In genomic region chr19:48741222-48741999, GRCh38 we compare ENCODE assay signal across 9 cellular contexts. TPM values are rescaled to one million over a fixed set of nuclear protein-coding genes. Genes with fewer than 3 reads are reported as not detected.
DNase-seq lines count a peak whose midpoint lies in the region; ATAC-seq and TF ChIP-seq lines count a peak whose summit lies in the region.
"Had no signal": no experiment of that assay in that cellular context is flagged by ENCODE, and none has a peak within 500 bp of the region (broad histone marks: within the 10 kb centered on the region; RNA-seq: fewer than 3 reads in every experiment).

No MANE protein-coding gene starts in this region.

- TF ChIP-seq CTCF in Peyer's patch (IDR thresholded peaks at IDR 0.05), result no peak
- TF ChIP-seq CTCF in sigmoid colon (IDR thresholded peaks at IDR 0.05), result no peak

- H3K36me3 ChIP-seq in Peyer's patch (no peaks in the 10 kb centered on the region), esophagus (ENCODE audit: control insufficient read depth in 2 of 2, insufficient read depth in 2 of 2, low read length in 1 of 2) (no peaks in the 10 kb centered on the region), sigmoid colon (no peaks in the 10 kb centered on the region)

- H3K9me3 ChIP-seq in Peyer's patch, result no peaks in the 10 kb centered on the region
- peaks cover 0 to 2% of the 10 kb centered on the region in 2 donors for H3K9me3 ChIP-seq in esophagus (ENCODE audit: control insufficient read depth in 2 of 2, insufficient read depth in 1 of 2, low read depth in 1 of 2, low read length in 1 of 2)
- no peaks in the 10 kb centered on the region for H3K9me3 ChIP-seq in sigmoid colon

- intact Hi-C loops in sigmoid colon (cut with DNase I), result no loop called here

- H3K4me3 ChIP-seq in Peyer's patch (no peak overlapping the region), esophagus (ENCODE audit: low read depth in 1 of 2, low read length in 2 of 2) (no peak overlapping the region), sigmoid colon (no peak overlapping the region)

- peaks cover 4 to 30% (median 8%) of the 10 kb centered on the region in 4 donors for H3K4me1 ChIP-seq in Peyer's patch
- peaks cover 3 to 20% of the 10 kb centered on the region in 2 donors for H3K4me1 ChIP-seq in esophagus (ENCODE audit: control insufficient read depth in 2 of 2, insufficient read depth in 2 of 2, low read length in 1 of 2)
- peaks cover 0 to 15% (median 8%) of the 10 kb centered on the region in 4 donors for H3K4me1 ChIP-seq in sigmoid colon

- H3K27ac ChIP-seq in Peyer's patch (peak overlapping the region; percentile 14 to 77 (median 56)), esophagus (ENCODE audit: low read depth in 2 of 2, low read length in 1 of 2) (peak overlapping the region; percentile 74 to 79), sigmoid colon (peak overlapping the region in 3 of 4 donors; percentile 45 to 77 (median 65))

- WGBS in esophagus, 2 donors, result 29 to 33% methylated on average over 32 of the region's 32 CpGs
- 20 to 42% methylated on average over 32 of the region's 32 CpGs for WGBS in sigmoid colon, 2 donors

- TF ChIP-seq EP300 in sigmoid colon (IDR thresholded peaks at IDR 0.05), result no peak

- DNase-seq in G401 (ENCODE audit: low spot score) (peak; percentile 66), Peyer's patch (peak in 2 of 3 donors; percentile 78 to 81), sigmoid colon (no peak), NCI-H446 treated with DMSO at 0.1 percent for 48 hours (lab: John Stamatoyannopoulos, UW) (no peak), NK-92 (lab: John Stamatoyannopoulos, UW; ENCODE audit: unreplicated experiment) (no peak)

- no peak for ATAC-seq in GM19395 (IDR thresholded peaks at IDR 0.05; ENCODE audit: unreplicated experiment)
- ATAC-seq in HG02588 (IDR thresholded peaks at IDR 0.05; ENCODE audit: unreplicated experiment), result no peak

- in situ Hi-C loops in G401 (cut with HindIII; ENCODE audit: low sequenced_read_pairs), result no loop called here

- H3K27me3 ChIP-seq in Peyer's patch, result no peaks in the 10 kb centered on the region
- no peaks in the 10 kb centered on the region for H3K27me3 ChIP-seq in esophagus (ENCODE audit: control insufficient read depth in 1 of 2, insufficient read depth in 2 of 2, low read length in 2 of 2)
- H3K27me3 ChIP-seq in sigmoid colon, result peaks cover 7 to 20% (median 11%) of the 10 kb centered on the region in 3 donors

- TF ChIP-seq POLR2A in Peyer's patch (IDR thresholded peaks at IDR 0.05) (peak; percentile 24 to 63), sigmoid colon (IDR thresholded peaks at IDR 0.05) (no peak)

RNA-seq across cellular contexts. Expression of gene RASIP1, which starts 1.0 kb away (rescaled TPM):
- total RNA-seq in G401 (2014; rRNA removed; shearing (Covaris generic)), result 2.8 and 27.4 TPM in 2 replicates
- total RNA-seq in Peyer's patch (1 to 10 TPM; 1.8 to 6.6 (median 3.4) TPM), sigmoid colon (10 to 100 TPM in 2 of 4 donors, 1 to 10 TPM in 2; 4.9 to 11.4 (median 10.5) TPM)
- polyA plus RNA-seq in esophagus (10 to 100 TPM in 1 of 2 donors, 1 to 10 TPM in 1; 7.0 to 11.4 TPM), sigmoid colon (1 to 10 TPM in 2 of 3 donors, under 1 TPM in 1; 0.69 to 6.0 (median 5.0) TPM)

RNA-seq across cellular contexts. Expression of gene IZUMO1, which starts 5.3 kb away (rescaled TPM):
- total RNA-seq in G401 (2014; rRNA removed; shearing (Covaris generic)), result not detected in 2 replicates
- total RNA-seq in Peyer's patch (not detected), sigmoid colon (not detected)
- polyA plus RNA-seq in esophagus (under 1 TPM; 0.16 to 0.39 TPM), sigmoid colon (1 to 10 TPM in 1 of 3 donors, under 1 TPM in 1, not detected in 1; 0.15 to 1.8 TPM)
- total RNA-seq: mononuclear cell had no signal

RNA-seq across cellular contexts. Expression of gene FUT1, which starts 11.0 kb away (rescaled TPM):
- not detected in 2 replicates for total RNA-seq in G401 (2014; rRNA removed; shearing (Covaris generic))
- total RNA-seq in Peyer's patch (1 to 10 TPM in 1 of 4 donors, under 1 TPM in 3; 0.38 to 1.2 (median 0.68) TPM), sigmoid colon (under 1 TPM in 3 of 4 donors, not detected in 1; 0.41 to 0.71 (median 0.49) TPM)
- polyA plus RNA-seq in esophagus (1 to 10 TPM; 1.1 to 2.4 TPM), sigmoid colon (under 1 TPM in 2 of 3 donors, not detected in 1; under 0.01 to 0.80 TPM)
- total RNA-seq: mononuclear cell had no signal

RNA-seq across cellular contexts. Expression of gene FGF21, which starts 13.9 kb away (rescaled TPM):
- total RNA-seq in G401 (2014; rRNA removed; shearing (Covaris generic)), result not detected in 2 replicates
- total RNA-seq in Peyer's patch (not detected), sigmoid colon (not detected)
- polyA plus RNA-seq in esophagus (not detected), sigmoid colon (not detected)
- total RNA-seq: mononuclear cell had no signal

RNA-seq across cellular contexts. Expression of gene MAMSTR, which starts 21.9 kb away (rescaled TPM):
- total RNA-seq in G401 (2014; rRNA removed; shearing (Covaris generic)), result 0.37 and 1.5 TPM in 2 replicates
- total RNA-seq in Peyer's patch (1 to 10 TPM in 1 of 4 donors, under 1 TPM in 1, not detected in 2; 0.70 to 1.1 TPM), sigmoid colon (1 to 10 TPM in 1 of 4 donors, under 1 TPM in 3; 0.82 to 1.8 (median 0.89) TPM)
- polyA plus RNA-seq in esophagus (1 to 10 TPM in 1 of 2 donors, under 1 TPM in 1; 0.96 to 1.6 TPM), sigmoid colon (1 to 10 TPM in 1 of 3 donors, under 1 TPM in 1, not detected in 1; 0.69 to 1.0 TPM)

Comparison
In these comparisons a context has a peak if more than half of its experiments do, and no peak if none do; other contexts are left out.
1. DNase-seq: peak in G401 (single experiment) and Peyer's patch (2 of 3); none in sigmoid colon (single experiment), NCI-H446 treated with DMSO at 0.1 percent for 48 hours (single experiment) and NK-92 (single experiment).
2. POLR2A ChIP-seq: peak in Peyer's patch (2 of 2); none in sigmoid colon (0 of 2).
3. Peak in every context shown above with its lines, with median percentiles within 50 percentile points of each other: H3K27ac ChIP-seq.